In genomic region chr20:25246182-25246943, GRCh38 we compare ENCODE assay signal across 8 cellular contexts. TPM values are rescaled to one million over a fixed set of nuclear protein-coding genes. Genes with fewer than 3 reads are reported as not detected.
A peak's percentile ranks its signal among the peaks of the same experiment; 100 is the strongest.
DNase-seq lines count a peak whose midpoint lies in the region; ATAC-seq, FAIRE-seq and TF ChIP-seq lines count a peak whose summit lies in the region.

No MANE protein-coding gene starts in this region.

- H3K4me1 ChIP-seq in astrocyte (ENCODE audit: insufficient read depth, low read length), result peaks cover 29% of the 10 kb centered on the region

- H3K9ac ChIP-seq in astrocyte (ENCODE audit: low read length), result peak overlapping the region; percentile 87

- no peaks in the 10 kb centered on the region for H3K27me3 ChIP-seq in astrocyte (ENCODE audit: insufficient read depth, low read length)

- no peak for DNase-seq in astrocyte (ENCODE audit: low read depth)
- no peak for DNase-seq in nephron progenitor cell
- DNase-seq in SW480 (ENCODE audit: low spot score), result no peak
- DNase-seq in inferior parietal cortex (ENCODE audit: extremely low spot score), result no peak
- DNase-seq in superior temporal gyrus (ENCODE audit: extremely low spot score), result no peak

- H3K27ac Mint-ChIP-seq in astrocyte (ENCODE audit: unreplicated experiment), result peak overlapping the region; percentile 87
- no peak overlapping the region for H3K27ac Mint-ChIP-seq in nephron progenitor cell

- H3K36me3 ChIP-seq in astrocyte (ENCODE audit: insufficient read depth, low read length), result no peaks in the 10 kb centered on the region

- no peak overlapping the region for H2AFZ ChIP-seq in astrocyte (ENCODE audit: low read depth, low read length)

- H4K20me1 ChIP-seq in astrocyte (ENCODE audit: insufficient read depth, low read length), result peaks cover 26% of the 10 kb centered on the region

- H3K4me2 ChIP-seq in astrocyte (ENCODE audit: low read length), result peak overlapping the region; percentile 88

- H3K27me3 Mint-ChIP-seq in astrocyte (ENCODE audit: low read depth, unreplicated experiment) (no peaks in the 10 kb centered on the region), nephron progenitor cell (ENCODE audit: low read depth, poor library complexity) (peaks cover 25% of the 10 kb centered on the region)

- H3K9me3 Mint-ChIP-seq in astrocyte (ENCODE audit: unreplicated experiment) (peaks cover 4% of the 10 kb centered on the region), nephron progenitor cell (peaks cover 8% of the 10 kb centered on the region)

- H3K4me3 Mint-ChIP-seq in astrocyte (ENCODE audit: unreplicated experiment), result peak overlapping the region; percentile 87
- peak overlapping the region; percentile 90 for H3K4me3 Mint-ChIP-seq in nephron progenitor cell

- peaks cover 41% of the 10 kb centered on the region for H3K79me2 ChIP-seq in astrocyte (ENCODE audit: insufficient read depth, low read length)

- H3K9me3 ChIP-seq in astrocyte (ENCODE audit: insufficient read depth, low read depth, low read length), result no peaks in the 10 kb centered on the region

- no peak overlapping the region for H3K27ac ChIP-seq in astrocyte (ENCODE audit: low read depth, low read length)

- no peak overlapping the region for H3K4me3 ChIP-seq in astrocyte (ENCODE audit: insufficient read depth, low read depth, low read length)

- peaks cover 7% of the 10 kb centered on the region for H3K36me3 Mint-ChIP-seq in astrocyte (ENCODE audit: low read depth, unreplicated experiment)
- peaks cover 5% of the 10 kb centered on the region for H3K36me3 Mint-ChIP-seq in nephron progenitor cell (ENCODE audit: low read depth)

- no peak for TF ChIP-seq CTCF in astrocyte (IDR thresholded peaks at IDR 0.05; ENCODE audit: insufficient read depth, low read depth, low read length)
- no peak for TF ChIP-seq CTCF in nephron progenitor cell (IDR thresholded peaks at IDR 0.05)

- peaks cover 45% of the 10 kb centered on the region for H3K4me1 Mint-ChIP-seq in astrocyte (ENCODE audit: low read depth, unreplicated experiment)
- H3K4me1 Mint-ChIP-seq in nephron progenitor cell, result peaks cover 59% of the 10 kb centered on the region

- no peak for FAIRE-seq in astrocyte (lab: Jason Lieb, UNC)

- ATAC-seq in GM18873 (IDR thresholded peaks at IDR 0.05; ENCODE audit: low FRiP score, unreplicated experiment) (peak; percentile 30), HG03432 (IDR thresholded peaks at IDR 0.05; ENCODE audit: unreplicated experiment) (peak; percentile 21), GM21723 (IDR thresholded peaks at IDR 0.05; ENCODE audit: unreplicated experiment) (no peak)

RNA-seq across cellular contexts. Expression of gene PYGB, which starts 1.5 kb away (rescaled TPM):
- total RNA-seq in astrocyte, result 199 and 206 TPM in 2 replicates

RNA-seq across cellular contexts. Expression of gene ENTPD6, which starts 50.9 kb away (rescaled TPM):
- total RNA-seq in astrocyte, result 50.7 and 57.8 TPM in 2 replicates
